ENCODE assay signal across 8 cellular contexts in genomic region chr1:47449702-47450552, GRCh38. TPM values are rescaled to one million over a fixed set of nuclear protein-coding genes. Genes with fewer than 3 reads are reported as not detected.
DNase-seq lines count a peak whose midpoint lies in the region; ATAC-seq and TF ChIP-seq lines count a peak whose summit lies in the region.
"Had no signal": no experiment of that assay in that cellular context is flagged by ENCODE, and none has a peak within 500 bp of the region (broad histone marks: within the 10 kb centered on the region; RNA-seq: fewer than 3 reads in every experiment).

No MANE protein-coding gene starts in this region.

- H3K27ac ChIP-seq in OCI-LY3 (ENCODE audit: low read length) = no peak overlapping the region
- no peak overlapping the region for H3K27ac ChIP-seq in gastrocnemius medialis
- no peak overlapping the region for H3K27ac ChIP-seq in CD4-positive, alpha-beta T cell (ENCODE audit: low read depth, low read length)

- no peaks in the 10 kb centered on the region for H3K79me2 ChIP-seq in OCI-LY3 (ENCODE audit: low read length)

- no peak overlapping the region for H3K27ac Mint-ChIP-seq in CD4-positive, alpha-beta T cell

- H3K9ac ChIP-seq in OCI-LY3 (ENCODE audit: low read length) = no peak overlapping the region

- H3K4me3 ChIP-seq in GM12865 (ENCODE audit: low read depth, low read length) = no peak overlapping the region
- no peak overlapping the region for H3K4me3 ChIP-seq in OCI-LY3 (ENCODE audit: low read length)
- H3K4me3 ChIP-seq in fibroblast of mammary gland (ENCODE audit: control insufficient read depth, low read depth, low read length) = no peak overlapping the region
- no peak overlapping the region for H3K4me3 ChIP-seq in gastrocnemius medialis

- H3K4me1 ChIP-seq in OCI-LY3 (ENCODE audit: low read length) = no peaks in the 10 kb centered on the region
- peaks cover 2% of the 10 kb centered on the region in 2 donors for H3K4me1 ChIP-seq in gastrocnemius medialis

- DNase-seq in GM12865 (ENCODE audit: low read depth) (no peak), fibroblast of mammary gland (ENCODE audit: low read depth) (no peak), gastrocnemius medialis (no peak), EL (no peak)
- no peak for DNase-seq in CD4-positive, alpha-beta T cell
- no peak for DNase-seq in activated CD4-positive, CD25-positive, alpha-beta regulatory T cell treated with anti-CD3 and anti-CD28 coated beads, Interleukin-2, amount 50 U/mL, for 72 hours

- CTCF ChIA-PET in CD4-positive, alpha-beta T cell (lab: Charles Lee) = interaction anchor here (3.6 kb wide), 1 partner anchor 13 kb away, joined by 20 read pairs; the partner anchor contains the start of gene FOXD2

- H3K4me2 ChIP-seq in OCI-LY3 (ENCODE audit: low read length) = no peak overlapping the region

- H3K27me3 ChIP-seq in OCI-LY3 (ENCODE audit: low read depth, low read length) (peaks cover 5% of the 10 kb centered on the region; the same call in 1 of the 2 replicates), gastrocnemius medialis (peaks cover 50 to 73% (median 55%) of the 10 kb centered on the region in 3 donors)
- peaks cover 82% of the 10 kb centered on the region for H3K27me3 ChIP-seq in CD4-positive, alpha-beta T cell (ENCODE audit: control insufficient read depth, insufficient read depth, low read length)

- intact Hi-C loops in gastrocnemius medialis (cut with DNase I; ENCODE audit: low total_unique reads) = no loop called here
- intact Hi-C loops in CD4-positive, alpha-beta T cell (cut with DNase I, micrococcal nuclease) = no loop called here

- no peaks in the 10 kb centered on the region for H3K36me3 Mint-ChIP-seq in CD4-positive, alpha-beta T cell (ENCODE audit: low read depth)

- H3K9me3 ChIP-seq in OCI-LY3 (ENCODE audit: insufficient read depth, low read length) = no peaks in the 10 kb centered on the region
- H3K9me3 ChIP-seq in gastrocnemius medialis = no peaks in the 10 kb centered on the region
- H3K9me3 ChIP-seq in CD4-positive, alpha-beta T cell (ENCODE audit: control insufficient read depth, low read length) = no peaks in the 10 kb centered on the region

- no peaks in the 10 kb centered on the region for H3K9me3 Mint-ChIP-seq in CD4-positive, alpha-beta T cell

- TF ChIP-seq POLR2A in gastrocnemius medialis (IDR thresholded peaks at IDR 0.05) = no peak

- H2AFZ ChIP-seq in OCI-LY3 (ENCODE audit: low read depth, low read length) = no peak overlapping the region

- H3K4me1 Mint-ChIP-seq in CD4-positive, alpha-beta T cell (ENCODE audit: low read depth) = peaks cover 4% of the 10 kb centered on the region

- peak in 1 of 2 donors; percentile 36 for ATAC-seq in gastrocnemius medialis
- ATAC-seq in CD4-positive, alpha-beta T cell (ENCODE audit: poor library complexity) = no peak

- no peak overlapping the region for H3K4me3 Mint-ChIP-seq in CD4-positive, alpha-beta T cell

- H3K36me3 ChIP-seq in OCI-LY3 (replicated peaks; ENCODE audit: low read depth, low read length) (no peaks in the 10 kb centered on the region), gastrocnemius medialis (no peaks in the 10 kb centered on the region)

- no peaks in the 10 kb centered on the region for H4K20me1 ChIP-seq in OCI-LY3 (ENCODE audit: insufficient read depth, low read length)

- peak; percentile 42 for TF ChIP-seq CTCF in GM12865 (IDR thresholded peaks at IDR 0.05; ENCODE audit: insufficient read depth, low read depth, low read length, missing control alignments)
- peak; percentile 24; the same call in 1 of the 2 replicates for TF ChIP-seq CTCF in OCI-LY3 (IDR thresholded peaks at IDR 0.05; ENCODE audit: low read depth, low read length)
- peak; percentile 36 for TF ChIP-seq CTCF in fibroblast of mammary gland (conservative IDR thresholded peaks at IDR 0.05; ENCODE audit: control insufficient read depth, insufficient read depth, low read depth, low read length)
- TF ChIP-seq CTCF in gastrocnemius medialis (IDR thresholded peaks at IDR 0.05 in 4 of 5, conservative IDR thresholded peaks at IDR 0.05 in 1 of 5) = peak in 4 of 5 experiments; percentile 27 to 46 (median 34)
- no peak for TF ChIP-seq CTCF in CD4-positive, alpha-beta T cell (IDR thresholded peaks at IDR 0.05)

- in situ Hi-C loops in gastrocnemius medialis (cut with MboI; ENCODE audit: low sequenced_read_pairs in 4 of 4) = loop anchor here in 3 of 4 donors (10.0 to 25.0 kb wide), 3 partner anchors 262 to 265 kb away; partner anchors contain the start of gene PDZK1IP1 (in 1 of the 3)

- H3K27me3 Mint-ChIP-seq in CD4-positive, alpha-beta T cell = peaks cover 7% of the 10 kb centered on the region

- POLR2A ChIA-PET in CD4-positive, alpha-beta T cell (lab: Charles Lee) = interaction anchor here (1.2 kb wide), 1 partner anchor 12 kb away, joined by 4 read pairs; the partner anchor contains the start of gene FOXD2

RNA-seq across cellular contexts. Expression of gene FOXD2, which starts 12.1 kb away (rescaled TPM):
- total RNA-seq in gastrocnemius medialis = under 1 TPM in 1 of 4 donors, not detected in 3; 0.11 TPM
- total RNA-seq in CD4-positive, alpha-beta T cell = under 1 TPM; 0.22 to 0.34 TPM

RNA-seq across cellular contexts. Expression of gene FOXE3, which starts 33.8 kb away (rescaled TPM):
- total RNA-seq in gastrocnemius medialis = not detected
- not detected for total RNA-seq in CD4-positive, alpha-beta T cell
- total RNA-seq: urinary bladder had no signal
